Comparison of ENCODE assay signal across 8 cellular contexts in the genomic region with DNA sequence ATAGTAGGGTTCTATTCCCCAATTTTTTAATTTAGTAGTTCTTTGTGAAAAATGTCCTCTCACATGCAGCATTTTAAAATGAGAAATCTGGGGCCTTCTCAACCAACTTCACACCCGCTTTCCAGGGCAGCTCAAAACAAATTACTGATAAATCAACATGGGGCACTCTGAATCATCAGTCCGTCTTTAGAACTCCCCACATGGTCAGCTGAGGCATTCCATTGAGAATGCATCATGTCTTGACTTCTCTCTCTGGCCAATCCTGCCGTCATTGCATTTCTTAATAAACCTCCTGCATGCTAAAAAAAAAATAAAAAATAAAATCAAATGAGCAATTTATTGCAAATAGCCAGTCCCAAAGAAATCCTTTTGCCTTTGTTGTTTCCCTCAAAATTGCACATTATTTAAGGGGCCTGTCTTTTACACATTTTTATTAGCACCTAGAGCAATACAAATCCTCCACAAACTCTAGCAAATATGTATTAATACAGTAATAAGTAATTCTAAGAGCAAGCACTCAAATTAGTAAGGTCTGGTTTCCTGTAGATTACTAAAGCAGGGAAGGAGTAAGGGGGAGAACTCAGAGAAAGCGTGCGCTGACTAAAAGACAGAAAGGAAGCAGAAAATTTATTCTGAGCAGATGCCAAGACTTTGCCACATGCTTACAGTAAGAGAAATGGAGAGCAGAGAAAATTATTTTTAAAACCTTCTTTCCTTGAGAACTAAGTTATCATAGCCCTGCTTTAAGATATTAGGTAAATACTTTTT.
DNase-seq lines count a peak whose midpoint lies in the region; ATAC-seq and TF ChIP-seq lines count a peak whose summit lies in the region.

No MANE protein-coding gene starts in this region.

- 84 to 91% methylated on average over 5 of the region's 5 CpGs for WGBS in endodermal cell (ENCODE audit: insufficient coverage in 1 of 2, insufficient read length in 1 of 2), 2 experiments

- no peaks in the 10 kb centered on the region for H3K27me3 ChIP-seq in endodermal cell (ENCODE audit: control insufficient read depth, insufficient read depth, low read length, poor library complexity, severe bottlenecking)

- ATAC-seq in GM21529 (IDR thresholded peaks at IDR 0.05; ENCODE audit: unreplicated experiment), result peak; percentile 45

- DNase-seq in GM04503 (ENCODE audit: low read depth), result peak; percentile 87
- peak; percentile 96 for DNase-seq in LHCN-M2 (ENCODE audit: low read depth)
- DNase-seq in endodermal cell, result no peak
- peak; percentile 94 for DNase-seq in retinal pigment epithelial cell (ENCODE audit: low read depth)
- no peak for DNase-seq in NK-92 treated with Interleukin-12 subunit alpha and Interleukin-12 subunit beta, amount 100 ng/mL, for 24 hours (lab: John Stamatoyannopoulos, UW)
- DNase-seq in NCI-H1105 (lab: John Stamatoyannopoulos, UW), result no peak
- no peak for DNase-seq in NCI-H1105 treated with DMSO at 0.1 percent for 48 hours (lab: John Stamatoyannopoulos, UW)

- H3K27ac Mint-ChIP-seq in endodermal cell, result no peak overlapping the region

- no peak overlapping the region for H3K9ac ChIP-seq in endodermal cell (ENCODE audit: extremely low read depth, low read length, poor library complexity, severe bottlenecking)

- no peaks in the 10 kb centered on the region for H3K9me3 Mint-ChIP-seq in endodermal cell

- no peak overlapping the region for H3K4me3 Mint-ChIP-seq in endodermal cell

- H3K4me3 ChIP-seq in endodermal cell (ENCODE audit: low read length), result no peak overlapping the region
- no peak overlapping the region for H3K4me3 ChIP-seq in retinal pigment epithelial cell (ENCODE audit: low read length)

- no peaks in the 10 kb centered on the region for H3K4me1 ChIP-seq in endodermal cell (ENCODE audit: control insufficient read depth, insufficient read depth, low read length)

- H3K4me1 Mint-ChIP-seq in endodermal cell, result peaks cover 5% of the 10 kb centered on the region

- TF ChIP-seq CTCF in endodermal cell (conservative IDR thresholded peaks at IDR 0.05) (no peak), retinal pigment epithelial cell (conservative IDR thresholded peaks at IDR 0.05; ENCODE audit: low read depth, low read length) (no peak)

- H3K9me3 ChIP-seq in endodermal cell (ENCODE audit: control insufficient read depth, low read length), result no peaks in the 10 kb centered on the region

- no peaks in the 10 kb centered on the region for H3K27me3 Mint-ChIP-seq in endodermal cell (ENCODE audit: insufficient read depth)

- H3K36me3 ChIP-seq in endodermal cell (ENCODE audit: control insufficient read depth, insufficient read depth, low read length), result no peaks in the 10 kb centered on the region

- no peaks in the 10 kb centered on the region for H3K36me3 Mint-ChIP-seq in endodermal cell (ENCODE audit: low read depth)

- H3K27ac ChIP-seq in endodermal cell (ENCODE audit: low read depth, low read length), result peak overlapping the region; percentile 53

Comparison
In these comparisons a context has a peak if more than half of its experiments do, and no peak if none do; other contexts are left out.
1. DNase-seq: peak in GM04503 (single experiment), LHCN-M2 (single experiment) and retinal pigment epithelial cell (single experiment); none in endodermal cell (single experiment), NK-92 treated with Interleukin-12 subunit alpha and Interleukin-12 subunit beta, amount 100 ng/mL, for 24 hours (single experiment), NCI-H1105 (single experiment) and NCI-H1105 treated with DMSO at 0.1 percent for 48 hours (single experiment).